Comparison of ENCODE assay signal across 21 cellular contexts in genomic region chr21:27739187-27739586, GRCh38.
"Had no signal": no experiment of that assay in that cellular context is flagged by ENCODE, and none has a peak within 500 bp of the region (broad histone marks: within the 10 kb centered on the region; RNA-seq: fewer than 3 reads in every experiment).

No MANE protein-coding gene starts in this region.

- H3K4me3 ChIP-seq: MG63, SJSA1, SK-N-MC had no signal

- H3K9me3 ChIP-seq: SJSA1 had no signal

- H3K27me3 ChIP-seq: MG63, SJSA1 had no signal

- H3K36me3 ChIP-seq: MG63, SJSA1 had no signal

- H3K27ac ChIP-seq: SJSA1, SK-N-MC had no signal

- DNase-seq: Karpas-422, KG1, MG63, NCI-H1092, NCI-H1105 treated with DMSO at 0.1 percent for 48 hours, NCI-H1436, NCI-H187, NCI-H2029, NCI-H2081 treated with DMSO at 0.1 percent for 48 hours, NCI-H2171, NCI-H226, NCI-H446, NCI-H510A, NCI-H524 treated with DMSO at 0.1 percent for 48 hours, NCI-H69, NCI-H82, Right ventricle myocardium superior, RPMI8226, SIG-M5 had no signal
